13 cellular contexts compared by ENCODE assay signal in genomic region chr5:14240366-14240765, GRCh38.
A peak's percentile ranks its signal among the peaks of the same experiment; 100 is the strongest.
DNase-seq lines count a peak whose midpoint lies in the region; ATAC-seq and TF ChIP-seq lines count a peak whose summit lies in the region.
"Had no signal": no experiment of that assay in that cellular context is flagged by ENCODE, and none has a peak within 500 bp of the region (broad histone marks: within the 10 kb centered on the region; RNA-seq: fewer than 3 reads in every experiment).

No MANE protein-coding gene starts in this region.

- H3K4me3 Mint-ChIP-seq in type B pancreatic cell: no peak overlapping the region
- H3K4me3 Mint-ChIP-seq: activated CD4-positive, alpha-beta T cell treated with anti-CD3 and anti-CD28 coated beads, Interleukin-2, amount 10 ng/mL, durations not matched to agents 7 days and 5 days; activated T-helper 1 cell treated with anti-CD3 and anti-CD28 coated beads, Interleukin-12 subunit alpha, Interleukin-12 subunit beta, Interleukin-2, Interleukin-4 antibody, amounts not matched to agents 30 ng/mL and 10 ng/mL and 1 ng/mL, durations not matched to agents 14 hours and 24 hours and 36 hours had no signal

- H3F3A ChIP-seq in GM23248 (ENCODE audit: insufficient read depth): peaks cover 90% of the 10 kb centered on the region

- H3K4me3 ChIP-seq in GM23248 (no peak overlapping the region), RWPE2 (ENCODE audit: severe bottlenecking) (no peak overlapping the region), fibroblast of mammary gland (ENCODE audit: control insufficient read depth, low read depth, low read length) (no peak overlapping the region)
- H3K4me3 ChIP-seq: left lung, skin epidermis had no signal

- H3K9me2 ChIP-seq in GM23248 (ENCODE audit: insufficient read depth): no peaks in the 10 kb centered on the region

- H3K79me2 ChIP-seq in GM23248 (ENCODE audit: insufficient read depth): peaks cover 100% of the 10 kb centered on the region

- DNase-seq in GM23248 (peak; percentile 62), RWPE2 (ENCODE audit: low spot score) (no peak), fibroblast of mammary gland (ENCODE audit: low read depth) (peak; percentile 64), type B pancreatic cell (ENCODE audit: extremely low spot score, unreplicated experiment) (no peak), hippocampal formation (lab: John Stamatoyannopoulos, UW) (no peak)
- DNase-seq: activated CD4-positive, alpha-beta T cell treated with anti-CD3 and anti-CD28 coated beads, Interleukin-2, amount 10 ng/mL, durations not matched to agents 7 days and 5 days; left lung; NCI-H2227 treated with DMSO at 0.1 percent for 48 hours; T1000 had no signal

- peaks cover 55% of the 10 kb centered on the region for H3K4me1 Mint-ChIP-seq in type B pancreatic cell (ENCODE audit: unreplicated experiment)
- H3K4me1 Mint-ChIP-seq: activated CD4-positive, alpha-beta T cell treated with anti-CD3 and anti-CD28 coated beads, Interleukin-2, amount 10 ng/mL, durations not matched to agents 7 days and 5 days had no signal

- H3K4me1 ChIP-seq in GM23248 (ENCODE audit: insufficient read depth): peaks cover 83% of the 10 kb centered on the region
- peaks cover 29% of the 10 kb centered on the region for H3K4me1 ChIP-seq in RWPE2 (ENCODE audit: insufficient read depth, poor library complexity, severe bottlenecking)

- TF ChIP-seq CTCF in RWPE2 (IDR thresholded peaks at IDR 0.05; ENCODE audit: poor library complexity, severe bottlenecking) (no peak), fibroblast of mammary gland (conservative IDR thresholded peaks at IDR 0.05; ENCODE audit: control insufficient read depth, insufficient read depth, low read depth, low read length) (no peak), type B pancreatic cell (conservative IDR thresholded peaks at IDR 0.05) (peak; percentile 13)

- no peaks in the 10 kb centered on the region for H3K9me3 Mint-ChIP-seq in type B pancreatic cell
- H3K9me3 Mint-ChIP-seq: activated CD4-positive, alpha-beta T cell treated with anti-CD3 and anti-CD28 coated beads, Interleukin-2, amount 10 ng/mL, durations not matched to agents 7 days and 5 days; activated T-helper 1 cell treated with anti-CD3 and anti-CD28 coated beads, Interleukin-12 subunit alpha, Interleukin-12 subunit beta, Interleukin-2, Interleukin-4 antibody, amounts not matched to agents 30 ng/mL and 10 ng/mL and 1 ng/mL, durations not matched to agents 14 hours and 24 hours and 36 hours had no signal

- H3K27ac Mint-ChIP-seq in type B pancreatic cell: no peak overlapping the region
- H3K27ac Mint-ChIP-seq: activated CD4-positive, alpha-beta T cell treated with anti-CD3 and anti-CD28 coated beads, Interleukin-2, amount 10 ng/mL, durations not matched to agents 7 days and 5 days; activated T-helper 1 cell treated with anti-CD3 and anti-CD28 coated beads, Interleukin-12 subunit alpha, Interleukin-12 subunit beta, Interleukin-2, Interleukin-4 antibody, amounts not matched to agents 30 ng/mL and 10 ng/mL and 1 ng/mL, durations not matched to agents 14 hours and 24 hours and 36 hours had no signal

- H3K27ac ChIP-seq in GM23248 (peak overlapping the region; percentile 52), RWPE2 (ENCODE audit: poor library complexity, severe bottlenecking) (peak overlapping the region; percentile 25)
- H3K27ac ChIP-seq: left lung had no signal

- H2AFZ ChIP-seq in GM23248: no peak overlapping the region

- H3K4me2 ChIP-seq in GM23248 (ENCODE audit: unreplicated experiment): peak overlapping the region; percentile 54

- no peaks in the 10 kb centered on the region for H3K36me3 Mint-ChIP-seq in type B pancreatic cell

- H3K9me3 ChIP-seq in GM23248 (ENCODE audit: low read depth) (no peaks in the 10 kb centered on the region), RWPE2 (ENCODE audit: severe bottlenecking) (no peaks in the 10 kb centered on the region)
- H3K9me3 ChIP-seq: left lung had no signal

- peaks cover 41% of the 10 kb centered on the region for H4K20me1 ChIP-seq in GM23248 (ENCODE audit: insufficient read depth)

- H3K36me3 ChIP-seq in GM23248 (ENCODE audit: low read depth) (no peaks in the 10 kb centered on the region), RWPE2 (ENCODE audit: low read depth) (peaks cover under 1% of the 10 kb centered on the region; the same call in 1 of the 2 replicates)
- H3K36me3 ChIP-seq: left lung had no signal

- H3K9ac ChIP-seq in GM23248: no peak overlapping the region

- H3K27me3 ChIP-seq in GM23248 (replicated peaks; ENCODE audit: insufficient read depth): no peaks in the 10 kb centered on the region
- H3K27me3 ChIP-seq in RWPE2 (ENCODE audit: insufficient read depth, poor library complexity, severe bottlenecking): no peaks in the 10 kb centered on the region
- H3K27me3 ChIP-seq: left lung had no signal

- in situ Hi-C loops in GM23248 (cut with MboI): no loop called here

- ATAC-seq in RWPE2 (ENCODE audit: low read depth) (no peak), HG02798 (IDR thresholded peaks at IDR 0.05; ENCODE audit: poor library complexity, unreplicated experiment) (no peak), HG03565 (IDR thresholded peaks at IDR 0.05; ENCODE audit: unreplicated experiment) (no peak)
- ATAC-seq: left lung had no signal

- 30 to 39% methylated on average over 2 of the region's 2 CpGs for WGBS in GM23248 (ENCODE audit: low coverage in 1 of 2, low lambda C conversion rate in 2 of 2, missing lambda C conversion rate in 2 of 2), 2 experiments

- no peaks in the 10 kb centered on the region for H3K27me3 Mint-ChIP-seq in type B pancreatic cell

Comparison
In these comparisons a context has a peak if more than half of its experiments do, and no peak if none do; other contexts are left out.
1. DNase-seq: peak in GM23248 (single experiment) and fibroblast of mammary gland (single experiment); none in RWPE2 (single experiment), type B pancreatic cell (single experiment) and hippocampal formation (0 of 2).